In the genomic region with DNA sequence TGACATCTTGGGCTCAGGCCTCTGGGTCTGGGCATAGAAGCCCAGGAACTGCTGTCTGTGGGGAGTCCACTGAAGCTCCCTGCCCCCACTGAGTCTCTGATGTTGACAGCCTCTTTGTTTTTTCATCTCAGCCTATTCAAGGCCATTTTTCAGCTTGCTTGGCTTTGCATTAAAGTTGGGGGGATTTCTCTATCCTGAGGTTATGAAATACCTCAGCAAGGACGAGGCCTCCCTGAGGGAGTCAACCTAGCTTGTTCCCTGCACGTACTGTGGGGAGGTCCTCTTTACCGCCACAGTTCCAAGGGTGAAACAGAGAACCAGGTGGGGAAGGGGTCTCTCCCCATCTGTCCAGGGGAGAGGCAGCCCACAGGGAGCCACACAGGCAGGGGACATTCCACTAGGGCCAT, we compare ENCODE assay signal across 31 cellular contexts. TPM values are rescaled to one million over a fixed set of nuclear protein-coding genes. Genes with fewer than 3 reads are reported as not detected.
DNase-seq lines count a peak whose midpoint lies in the region; ATAC-seq and TF ChIP-seq lines count a peak whose summit lies in the region.
"Had no signal": no experiment of that assay in that cellular context is flagged by ENCODE, and none has a peak within 500 bp of the region (broad histone marks: within the 10 kb centered on the region; RNA-seq: fewer than 3 reads in every experiment).

No MANE protein-coding gene starts in this region.

- H3K9me2 ChIP-seq in Karpas-422 (replicated peaks; ENCODE audit: insufficient read depth, low read length) = no peaks in the 10 kb centered on the region

- no peaks in the 10 kb centered on the region for H3K9me3 Mint-ChIP-seq in memory B cell
- H3K9me3 Mint-ChIP-seq: activated naive CD8-positive, alpha-beta T cell treated with anti-CD3 and anti-CD28 coated beads, Interleukin-2, amount 10 ng/mL, durations not matched to agents 7 days and 5 days; central memory CD8-positive, alpha-beta T cell; dendritic cell treated with granulocyte-macrophage colony-stimulating factor and Interleukin-4, amounts not matched to agents 40 ng/mL and 50 ng/mL, for 4 days; stimulated activated naive CD8-positive, alpha-beta T cell treated with anti-CD3 and anti-CD28 coated beads, Interleukin-15, Interleukin-2, amounts not matched to agents 100 ng/mL and 50 ng/mL, for 24 hours had no signal

- H3K9ac ChIP-seq in smooth muscle cell (ENCODE audit: low read depth) (no peak overlapping the region), Karpas-422 (ENCODE audit: low read length) (no peak overlapping the region)
- H3K9ac ChIP-seq: parathyroid adenoma had no signal

- CTCF ChIA-PET in HEK293 (lab: Yijun Ruan, JAX) = interaction anchor here (0.5 to 1.3 kb wide), 4 partner anchors 12 to 238 kb away, joined by 3 read pairs; no protein-coding TSS in a partner anchor

- H3K27me3 Mint-ChIP-seq in memory B cell = no peaks in the 10 kb centered on the region
- H3K27me3 Mint-ChIP-seq: activated CD4-positive, alpha-beta T cell treated with anti-CD3 and anti-CD28 coated beads for 36 hours; activated naive CD8-positive, alpha-beta T cell treated with anti-CD3 and anti-CD28 coated beads, Interleukin-2, amount 10 ng/mL, durations not matched to agents 7 days and 5 days; central memory CD8-positive, alpha-beta T cell; dendritic cell treated with granulocyte-macrophage colony-stimulating factor and Interleukin-4, amounts not matched to agents 40 ng/mL and 50 ng/mL, for 4 days; stimulated activated naive CD8-positive, alpha-beta T cell treated with anti-CD3 and anti-CD28 coated beads, Interleukin-15, Interleukin-2, amounts not matched to agents 100 ng/mL and 50 ng/mL, for 24 hours had no signal

- H4K20me1 ChIP-seq in smooth muscle cell (ENCODE audit: low read depth) = peaks cover 100% of the 10 kb centered on the region
- peaks cover 57% of the 10 kb centered on the region for H4K20me1 ChIP-seq in Karpas-422 (ENCODE audit: insufficient read depth, low read depth, low read length)

- no peak for TF ChIP-seq CTCF in HEK293 (tag by site-specific recombination; IDR thresholded peaks at IDR 0.05)
- TF ChIP-seq CTCF in body of pancreas (IDR thresholded peaks at IDR 0.05) = no peak
- no peak for TF ChIP-seq CTCF in smooth muscle cell (IDR thresholded peaks at IDR 0.05; ENCODE audit: borderline replicate concordance, insufficient read depth, poor library complexity, severe bottlenecking)

- H3K27ac Mint-ChIP-seq in memory B cell = peak overlapping the region; percentile 15
- H3K27ac Mint-ChIP-seq: activated CD4-positive, alpha-beta T cell treated with anti-CD3 and anti-CD28 coated beads for 36 hours; activated naive CD8-positive, alpha-beta T cell treated with anti-CD3 and anti-CD28 coated beads, Interleukin-2, amount 10 ng/mL, durations not matched to agents 7 days and 5 days; dendritic cell treated with granulocyte-macrophage colony-stimulating factor and Interleukin-4, amounts not matched to agents 40 ng/mL and 50 ng/mL, for 4 days; stimulated activated naive CD8-positive, alpha-beta T cell treated with anti-CD3 and anti-CD28 coated beads, Interleukin-15, Interleukin-2, amounts not matched to agents 100 ng/mL and 50 ng/mL, for 24 hours had no signal

- H3K27ac ChIP-seq in HEK293 (ENCODE audit: extremely low read depth, low read depth, low read length) (no peak overlapping the region), body of pancreas (peak overlapping the region in 3 of 4 donors; percentile 7 to 29 (median 26)), smooth muscle cell (ENCODE audit: low read depth) (no peak overlapping the region), Karpas-422 (ENCODE audit: low read length) (no peak overlapping the region)
- H3K27ac ChIP-seq: parathyroid adenoma, PC-9, right atrium auricular region, spleen had no signal

- TF ChIP-seq POLR2A in body of pancreas (IDR thresholded peaks at IDR 0.05) = no peak

- H3K36me3 Mint-ChIP-seq in memory B cell = peaks cover 7% of the 10 kb centered on the region
- H3K36me3 Mint-ChIP-seq: activated naive CD8-positive, alpha-beta T cell treated with anti-CD3 and anti-CD28 coated beads, Interleukin-2, amount 10 ng/mL, durations not matched to agents 7 days and 5 days had no signal

- ATAC-seq in body of pancreas (no peak), memory B cell (ENCODE audit: low read depth) (no peak), HG03378 (IDR thresholded peaks at IDR 0.05; ENCODE audit: unreplicated experiment) (no peak)
- ATAC-seq: activated CD4-positive, alpha-beta T cell treated with anti-CD3 and anti-CD28 coated beads for 36 hours; esophagus mucosa had no signal

- H3K27me3 ChIP-seq in body of pancreas = no peaks in the 10 kb centered on the region
- no peaks in the 10 kb centered on the region for H3K27me3 ChIP-seq in smooth muscle cell (ENCODE audit: low read depth)
- no peaks in the 10 kb centered on the region for H3K27me3 ChIP-seq in Karpas-422 (ENCODE audit: low read length)
- H3K27me3 ChIP-seq: BE2C, MG63, right atrium auricular region, spleen had no signal

- H3K4me2 ChIP-seq in smooth muscle cell (peak overlapping the region; percentile 30), Karpas-422 (ENCODE audit: low read depth, low read length, poor library complexity, severe bottlenecking) (no peak overlapping the region)
- H3K4me2 ChIP-seq: PC-9 had no signal

- H3K4me1 Mint-ChIP-seq in memory B cell = peaks cover 32% of the 10 kb centered on the region
- H3K4me1 Mint-ChIP-seq: activated CD4-positive, alpha-beta T cell treated with anti-CD3 and anti-CD28 coated beads for 36 hours; central memory CD8-positive, alpha-beta T cell had no signal

- H2AFZ ChIP-seq in smooth muscle cell (ENCODE audit: low read depth) (no peak overlapping the region), Karpas-422 (ENCODE audit: low read length) (no peak overlapping the region)
- H2AFZ ChIP-seq: parathyroid adenoma, PC-9 had no signal

- H3K4me3 ChIP-seq in HEK293 (ENCODE audit: low read depth, low read length) (no peak overlapping the region), body of pancreas (no peak overlapping the region), smooth muscle cell (no peak overlapping the region), Karpas-422 (ENCODE audit: low read length) (no peak overlapping the region)
- H3K4me3 ChIP-seq: lung, MG63, PC-9, right atrium auricular region, spleen had no signal

- H3K79me2 ChIP-seq in smooth muscle cell (ENCODE audit: low read depth) (peaks cover 100% of the 10 kb centered on the region), Karpas-422 (ENCODE audit: low read length) (peaks cover 89% of the 10 kb centered on the region)
- H3K79me2 ChIP-seq: parathyroid adenoma had no signal

- H3F3A ChIP-seq in smooth muscle cell (ENCODE audit: low read depth) = no peaks in the 10 kb centered on the region

- WGBS in body of pancreas, 2 donors = 61 to 69% methylated on average over 3 of the region's 3 CpGs
- WGBS in smooth muscle cell (ENCODE audit: low lambda C conversion rate) = 75% methylated on average over 3 of the region's 3 CpGs

- intact Hi-C loops in body of pancreas (cut with DNase I) = no loop called here

- H3K9me3 ChIP-seq in HEK293 (ENCODE audit: control insufficient read depth, insufficient read depth, low read depth, low read length) (no peaks in the 10 kb centered on the region), body of pancreas (no peaks in the 10 kb centered on the region), smooth muscle cell (replicated peaks; ENCODE audit: low read depth) (no peaks in the 10 kb centered on the region), Karpas-422 (ENCODE audit: low read length) (no peaks in the 10 kb centered on the region)
- H3K9me3 ChIP-seq: BE2C, MG63, right atrium auricular region, spleen had no signal

- POLR2A ChIA-PET in HEK293 (lab: Yijun Ruan, JAX) = interaction anchor here (2.4 kb wide), 1 partner anchor 8 kb away, joined by 12 read pairs; the partner anchor contains the start of gene KCNQ1OT1

- H3K4me1 ChIP-seq in HEK293 (ENCODE audit: control insufficient read depth, insufficient read depth, low read length) = no peaks in the 10 kb centered on the region; the same call in 1 of the 2 replicates
- peaks cover 72% of the 10 kb centered on the region for H3K4me1 ChIP-seq in body of pancreas
- peaks cover 48% of the 10 kb centered on the region for H3K4me1 ChIP-seq in smooth muscle cell (ENCODE audit: low read depth)
- peaks cover 78% of the 10 kb centered on the region for H3K4me1 ChIP-seq in Karpas-422 (ENCODE audit: low read length)
- H3K4me1 ChIP-seq: BE2C, parathyroid adenoma had no signal

- DNase-seq in body of pancreas (peak in 3 of 4 donors; percentile 3 to 9 (median 3)), memory B cell (ENCODE audit: low spot score in 2 of 2) (no peak), smooth muscle cell (lab: John Stamatoyannopoulos, UW; ENCODE audit: unreplicated experiment) (no peak), Karpas-422 (no peak), foreskin melanocyte (no peak)
- DNase-seq: ACHN; activated naive CD8-positive, alpha-beta T cell treated with anti-CD3 and anti-CD28 coated beads, Interleukin-2, amount 10 ng/mL, durations not matched to agents 7 days and 5 days; BE2C; DMS153; KBM-7; kidney glomerular epithelial cell; MG63; NCI-H1105; NCI-H187 treated with DMSO at 0.1 percent for 48 hours; NCI-H2171; NCI-H524 treated with DMSO at 0.1 percent for 48 hours; PC-9; SHP77; stimulated activated CD4-positive, alpha-beta T cell treated with anti-CD3 and anti-CD28 coated beads, Interleukin-2, amount 100 ng/mL, for 24 hours; T-helper 2 cell had no signal

- H3K36me3 ChIP-seq in HEK293 (ENCODE audit: control insufficient read depth in 2 of 2, insufficient read depth in 1 of 2, low read length in 2 of 2) (peaks cover 0 to 66% of the 10 kb centered on the region in 2 experiments; a peak in 1 of 3 replicates), body of pancreas (replicated peaks in 1 of 2; ENCODE audit: insufficient read depth in 1 of 2, low read depth in 2 of 2) (no peaks in the 10 kb centered on the region), smooth muscle cell (ENCODE audit: low read depth) (no peaks in the 10 kb centered on the region), Karpas-422 (ENCODE audit: insufficient read depth, low read length) (no peaks in the 10 kb centered on the region)
- H3K36me3 ChIP-seq: BE2C, MG63, right atrium auricular region, spleen had no signal

- no peak overlapping the region for H3K4me3 Mint-ChIP-seq in memory B cell
- H3K4me3 Mint-ChIP-seq: activated CD4-positive, alpha-beta T cell treated with anti-CD3 and anti-CD28 coated beads for 36 hours; activated naive CD8-positive, alpha-beta T cell treated with anti-CD3 and anti-CD28 coated beads, Interleukin-2, amount 10 ng/mL, durations not matched to agents 7 days and 5 days; central memory CD8-positive, alpha-beta T cell; dendritic cell treated with granulocyte-macrophage colony-stimulating factor and Interleukin-4, amounts not matched to agents 40 ng/mL and 50 ng/mL, for 4 days; stimulated activated naive CD8-positive, alpha-beta T cell treated with anti-CD3 and anti-CD28 coated beads, Interleukin-15, Interleukin-2, amounts not matched to agents 100 ng/mL and 50 ng/mL, for 24 hours had no signal

TF ChIP-seq in HEK293, 187 proteins besides CTCF, POLR2A, EP300 and RAD21:
- TF ChIP-seq GLIS1 (tag by site-specific recombination; IDR thresholded peaks at IDR 0.05) = peak; percentile 20; the same call in 1 of the 2 replicates
- TF ChIP-seq ZNF157 (tag by site-specific recombination; IDR thresholded peaks at IDR 0.05) = no peak
TF ChIP-seq in HEK293: peak in this region for 1.

RNA-seq across cellular contexts. Expression of gene KCNQ1OT1, which starts 8.4 kb away (rescaled TPM):
- total RNA-seq in body of pancreas = 1 to 10 TPM; 3.6 to 9.2 TPM
- total RNA-seq in smooth muscle cell = 9.8 and 12.3 TPM in 2 replicates
- polyA plus RNA-seq in smooth muscle cell = 1.6 and 4.6 TPM in 2 replicates
- total RNA-seq in Karpas-422 (2014; rRNA removed; shearing (Covaris generic); ENCODE audit: low replicate concordance) = 2.7 and 3.0 TPM in 2 replicates

Comparison
In these comparisons a context has a peak if more than half of its experiments do, and no peak if none do; other contexts are left out.
1. H3K27ac ChIP-seq: peak in body of pancreas (3 of 4); none in HEK293 (single experiment), smooth muscle cell (single experiment) and Karpas-422 (single experiment).
2. DNase-seq: peak in body of pancreas (3 of 4); none in memory B cell (0 of 2), smooth muscle cell (single experiment), Karpas-422 (single experiment) and foreskin melanocyte (single experiment).